In genomic region chr1:88062650-88063153, GRCh38 we compare ENCODE assay signal across 9 cellular contexts.
"Had no signal": no experiment of that assay in that cellular context is flagged by ENCODE, and none has a peak within 500 bp of the region (broad histone marks: within the 10 kb centered on the region; RNA-seq: fewer than 3 reads in every experiment).

No MANE protein-coding gene starts in this region.

- H3K27ac ChIP-seq: GM23248, HL-60 had no signal

- H3K36me3 ChIP-seq: HAP-1 had no signal

- H3K4me3 ChIP-seq: GM23248, HAP-1, K562 had no signal

- H3K9me3 ChIP-seq: HAP-1 had no signal

- ATAC-seq: HCT116, K562 had no signal

- DNase-seq: GM23248, GOT3, H7, HFFc6, IMR-90 had no signal

- H3K9ac ChIP-seq: GM23248 had no signal

- FAIRE-seq: K562 had no signal
